In genomic region chr17:18115517-18115916, GRCh38 we compare ENCODE assay signal across 1 cellular context.
A peak's percentile ranks its signal among the peaks of the same experiment; 100 is the strongest.
TF ChIP-seq lines count a peak whose summit lies in the region.

No MANE protein-coding gene starts in this region.

TF ChIP-seq in HepG2, 621 proteins besides CTCF, POLR2A, EP300 and RAD21 (continued from another document and continues in another):
- TF ChIP-seq ZXDC (CRISPR knock-in tag; IDR thresholded peaks at IDR 0.05) (no peak), ZNF543 (CRISPR knock-in tag; IDR thresholded peaks at IDR 0.05) (peak; percentile 65; the same call in 1 of the 2 replicates), PHB2 (IDR thresholded peaks at IDR 0.05; ENCODE audit: partially characterized antibody) (no peak), HNF1A (IDR thresholded peaks at IDR 0.05; ENCODE audit: low read depth) (no peak), HNF1A (CRISPR knock-in tag; IDR thresholded peaks at IDR 0.05; ENCODE audit: borderline replicate concordance) (no peak), ZBTB8A (CRISPR knock-in tag; IDR thresholded peaks at IDR 0.05; ENCODE audit: borderline replicate concordance, low read depth) (no peak), ZNF800 (CRISPR knock-in tag; IDR thresholded peaks at IDR 0.05) (no peak), ZFP62 (CRISPR knock-in tag; IDR thresholded peaks at IDR 0.05) (no peak), AGO1 (IDR thresholded peaks at IDR 0.05; ENCODE audit: low read depth, low read length, poor library complexity, severe bottlenecking) (no peak), RXRA (CRISPR knock-in tag; IDR thresholded peaks at IDR 0.05) (0 out of 2 replicates have a peak, but pooled peaks have one; percentile 21), ZNF142 (CRISPR knock-in tag; IDR thresholded peaks at IDR 0.05) (no peak), HOXA3 (CRISPR knock-in tag; IDR thresholded peaks at IDR 0.05) (peak; percentile 32; the same call in 1 of the 2 replicates), JUND (CRISPR knock-in tag; IDR thresholded peaks at IDR 0.05) (no peak), ZNF781 (CRISPR knock-in tag; IDR thresholded peaks at IDR 0.05; ENCODE audit: borderline replicate concordance, not compliant biosample characterization) (no peak), STAT6 (CRISPR knock-in tag; IDR thresholded peaks at IDR 0.05; ENCODE audit: borderline replicate concordance) (no peak), CEBPG (CRISPR knock-in tag; IDR thresholded peaks at IDR 0.05) (no peak), GPBP1L1 (CRISPR knock-in tag; IDR thresholded peaks at IDR 0.05) (no peak), NR2F6 (IDR thresholded peaks at IDR 0.05) (peak; percentile 67), NR2F6 (CRISPR knock-in tag; IDR thresholded peaks at IDR 0.05) (peak; percentile 80), DMAP1 (CRISPR knock-in tag; IDR thresholded peaks at IDR 0.05) (0 out of 2 replicates have a peak, but pooled peaks have one; percentile 33), TOPORS (CRISPR knock-in tag; IDR thresholded peaks at IDR 0.05) (no peak), CSRNP1 (CRISPR knock-in tag; IDR thresholded peaks at IDR 0.05) (no peak), MATR3 (CRISPR knock-in tag; IDR thresholded peaks at IDR 0.05) (no peak), ZMYM4 (CRISPR knock-in tag; IDR thresholded peaks at IDR 0.05) (no peak), ZNF468 (CRISPR knock-in tag; IDR thresholded peaks at IDR 0.05) (no peak; the same call in 1 of the 2 replicates)
- TF ChIP-seq, protein P1, sequence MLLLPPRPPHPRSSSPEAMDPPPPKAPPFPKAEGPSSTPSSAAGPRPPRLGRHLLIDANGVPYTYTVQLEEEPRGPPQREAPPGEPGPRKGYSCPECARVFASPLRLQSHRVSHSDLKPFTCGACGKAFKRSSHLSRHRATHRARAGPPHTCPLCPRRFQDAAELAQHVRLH (CRISPR knock-in tag; IDR thresholded peaks at IDR 0.05; ENCODE audit: borderline replicate concordance, low read depth): no peak
- TF ChIP-seq, protein P2, sequence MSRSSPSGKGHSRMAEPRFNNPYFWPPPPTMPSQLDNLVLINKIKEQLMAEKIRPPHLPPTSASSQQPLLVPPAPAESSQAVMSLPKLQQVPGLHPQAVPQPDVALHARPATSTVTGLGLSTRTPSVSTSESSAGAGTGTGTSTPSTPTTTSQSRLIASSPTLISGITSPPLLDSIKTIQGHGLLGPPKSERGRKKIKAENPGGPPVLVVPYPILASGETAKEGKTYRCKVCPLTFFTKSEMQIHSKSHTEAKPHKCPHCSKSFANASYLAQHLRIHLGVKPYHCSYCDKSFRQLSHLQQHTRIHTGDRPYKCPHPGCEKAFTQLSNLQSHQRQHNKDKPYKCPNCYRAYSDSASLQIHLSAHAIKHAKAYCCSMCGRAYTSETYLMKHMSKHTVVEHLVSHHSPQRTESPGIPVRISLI (CRISPR knock-in tag; IDR thresholded peaks at IDR 0.05; ENCODE audit: borderline replicate concordance): peak; percentile 67; the same call in 1 of the 2 replicates
- TF ChIP-seq, protein P3, sequence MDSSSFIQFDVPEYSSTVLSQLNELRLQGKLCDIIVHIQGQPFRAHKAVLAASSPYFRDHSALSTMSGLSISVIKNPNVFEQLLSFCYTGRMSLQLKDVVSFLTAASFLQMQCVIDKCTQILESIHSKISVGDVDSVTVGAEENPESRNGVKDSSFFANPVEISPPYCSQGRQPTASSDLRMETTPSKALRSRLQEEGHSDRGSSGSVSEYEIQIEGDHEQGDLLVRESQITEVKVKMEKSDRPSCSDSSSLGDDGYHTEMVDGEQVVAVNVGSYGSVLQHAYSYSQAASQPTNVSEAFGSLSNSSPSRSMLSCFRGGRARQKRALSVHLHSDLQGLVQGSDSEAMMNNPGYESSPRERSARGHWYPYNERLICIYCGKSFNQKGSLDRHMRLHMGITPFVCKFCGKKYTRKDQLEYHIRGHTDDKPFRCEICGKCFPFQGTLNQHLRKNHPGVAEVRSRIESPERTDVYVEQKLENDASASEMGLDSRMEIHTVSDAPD (CRISPR knock-in tag; IDR thresholded peaks at IDR 0.05): 0 out of 2 replicates have a peak, but pooled peaks have one; percentile 24
